14 cellular contexts compared by ENCODE assay signal in genomic region chr12:131002271-131002670, GRCh38. TPM values are rescaled to one million over a fixed set of nuclear protein-coding genes. Genes with fewer than 3 reads are reported as not detected.
A peak's percentile ranks its signal among the peaks of the same experiment; 100 is the strongest.
DNase-seq lines count a peak whose midpoint lies in the region; ATAC-seq lines count a peak whose summit lies in the region.
"Had no signal": no experiment of that assay in that cellular context is flagged by ENCODE, and none has a peak within 500 bp of the region (broad histone marks: within the 10 kb centered on the region; RNA-seq: fewer than 3 reads in every experiment).

No MANE protein-coding gene starts in this region.

- peak; percentile 81 for ATAC-seq in GM18909 (IDR thresholded peaks at IDR 0.05; ENCODE audit: poor library complexity, unreplicated experiment)
- peak; percentile 83 for ATAC-seq in HG02759 (IDR thresholded peaks at IDR 0.05; ENCODE audit: unreplicated experiment)
- no peak for ATAC-seq in sciatic nerve
- ATAC-seq in HG03045 (IDR thresholded peaks at IDR 0.05; ENCODE audit: unreplicated experiment): no peak
- ATAC-seq: left lobe of liver had no signal

- intact Hi-C loops in sciatic nerve (cut with DNase I): no loop called here

- DNase-seq in NCI-H526 treated with DMSO at 0.1 percent for 48 hours (lab: John Stamatoyannopoulos, UW): peak; percentile 84
- peak; percentile 17 for DNase-seq in sciatic nerve (ENCODE audit: low spot score)
- no peak for DNase-seq in UCSD-AML1 (lab: John Stamatoyannopoulos, UW; ENCODE audit: unreplicated experiment)
- no peak for DNase-seq in stimulated activated CD4-positive, alpha-beta T cell treated with anti-CD3 and anti-CD28 coated beads, Interleukin-4, amount 100 ng/mL, for 1 hour
- no peak for DNase-seq in ecto neural progenitor cell (ENCODE audit: low spot score)
- DNase-seq: effector memory CD4-positive, alpha-beta T cell; glutamatergic neuron; NCI-H2227 treated with DMSO at 0.1 percent for 48 hours; SHP77 treated with DMSO at 0.1 percent for 48 hours; stimulated activated naive CD4-positive, alpha-beta T cell had no signal

RNA-seq across cellular contexts. Expression of gene ADGRD1, which starts 48.6 kb away (rescaled TPM):
- total RNA-seq in sciatic nerve: 224 TPM

Comparison
In these comparisons a context has a peak if more than half of its experiments do, and no peak if none do; other contexts are left out.
1. ATAC-seq: peak in GM18909 (single experiment) and HG02759 (single experiment); none in sciatic nerve (single experiment) and HG03045 (single experiment).
2. DNase-seq: peak in NCI-H526 treated with DMSO at 0.1 percent for 48 hours (single experiment) and sciatic nerve (single experiment); none in UCSD-AML1 (single experiment), stimulated activated CD4-positive, alpha-beta T cell treated with anti-CD3 and anti-CD28 coated beads, Interleukin-4, amount 100 ng/mL, for 1 hour (single experiment) and ecto neural progenitor cell (single experiment).